10 cellular contexts compared by ENCODE assay signal in the genomic region with DNA sequence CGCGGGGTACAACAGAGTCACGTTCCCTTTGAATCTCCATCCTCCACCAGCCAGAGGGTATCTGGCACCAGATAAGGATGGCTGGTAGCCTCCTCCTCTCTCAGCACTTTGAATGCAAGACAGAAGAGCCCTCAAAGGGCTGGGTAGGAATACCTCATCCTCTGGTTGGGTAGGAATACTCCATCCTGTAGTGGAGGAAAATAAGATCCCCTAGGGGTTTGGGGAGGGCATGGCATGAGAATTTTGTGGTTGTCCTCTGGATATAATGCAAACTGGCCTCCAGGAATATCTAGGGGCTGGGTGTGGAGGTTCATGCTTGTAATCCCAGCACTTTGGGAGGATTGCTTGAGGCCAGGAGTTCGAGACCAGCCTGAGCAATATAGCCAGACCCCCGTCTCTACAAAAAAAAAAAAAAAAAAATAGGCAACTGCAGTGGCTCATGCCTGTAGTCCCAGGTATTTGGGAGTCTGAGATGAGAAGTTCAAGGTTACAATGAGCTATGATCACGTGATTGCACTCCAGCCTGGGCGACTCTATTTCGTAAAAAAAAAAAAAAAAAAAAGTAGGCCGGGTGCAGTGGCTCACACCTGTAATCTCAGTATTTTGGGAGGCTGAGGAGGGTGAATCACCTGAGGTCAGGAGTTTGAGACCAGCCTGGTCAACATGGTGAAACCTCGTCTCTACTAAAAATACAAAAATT. TPM values are rescaled to one million over a fixed set of nuclear protein-coding genes. Genes with fewer than 3 reads are reported as not detected.
DNase-seq lines count a peak whose midpoint lies in the region; ATAC-seq and TF ChIP-seq lines count a peak whose summit lies in the region.
"Had no signal": no experiment of that assay in that cellular context is flagged by ENCODE, and none has a peak within 500 bp of the region (broad histone marks: within the 10 kb centered on the region; RNA-seq: fewer than 3 reads in every experiment).

No MANE protein-coding gene starts in this region.

- no peaks in the 10 kb centered on the region for H3K27me3 ChIP-seq in thyroid gland

- H3K4me3 ChIP-seq in astrocyte of the spinal cord (ENCODE audit: low read depth, low read length): peak overlapping the region; percentile 64
- peak overlapping the region in 2 of 3 donors; percentile 59 to 65 for H3K4me3 ChIP-seq in thyroid gland (replicated peaks in 1 of 3)

- peak overlapping the region; percentile 93 to 98 (median 94) for H3K27ac ChIP-seq in thyroid gland
- H3K27ac ChIP-seq: C4-2B had no signal

- peaks cover 3% of the 10 kb centered on the region for H3K36me3 Mint-ChIP-seq in activated CD8-positive, alpha-beta memory T cell treated with anti-CD3 and anti-CD28 coated beads, Interleukin-2, amount 10 ng/mL, durations not matched to agents 7 days and 5 days
- H3K36me3 Mint-ChIP-seq: IgD-negative memory B cell had no signal

- no peak for TF ChIP-seq POLR2A in thyroid gland (IDR thresholded peaks at IDR 0.05)

- H3K27me3 Mint-ChIP-seq in activated CD8-positive, alpha-beta memory T cell treated with anti-CD3 and anti-CD28 coated beads, Interleukin-2, amount 10 ng/mL, durations not matched to agents 7 days and 5 days: peaks cover 13% of the 10 kb centered on the region

- in situ Hi-C loops in astrocyte of the spinal cord (cut with HindIII; ENCODE audit: low sequenced_read_pairs): no loop called here

- TF ChIP-seq CTCF in astrocyte of the spinal cord (IDR thresholded peaks at IDR 0.05; ENCODE audit: low read depth, low read length) (no peak), thyroid gland (IDR thresholded peaks at IDR 0.05) (peak in 1 of 6 experiments; percentile 15)

- no peaks in the 10 kb centered on the region for H3K36me3 ChIP-seq in thyroid gland

- WGBS in thyroid gland, 2 donors: 56 to 66% methylated on average over 10 of the region's 10 CpGs

- no peak for ATAC-seq in activated CD8-positive, alpha-beta memory T cell treated with anti-CD3 and anti-CD28 coated beads, Interleukin-2, amount 10 ng/mL, durations not matched to agents 7 days and 5 days
- ATAC-seq in left lobe of liver (no peak), HG02610 (IDR thresholded peaks at IDR 0.05; ENCODE audit: unreplicated experiment) (no peak), GM18519 (IDR thresholded peaks at IDR 0.05; ENCODE audit: low FRiP score, unreplicated experiment) (no peak), HG03045 (IDR thresholded peaks at IDR 0.05; ENCODE audit: unreplicated experiment) (no peak)

- intact Hi-C loops in thyroid gland (cut with DNase I): loop anchor here (2.0 kb wide), 1 partner anchor 29 kb away; no protein-coding TSS in a partner anchor

- DNase-seq in activated CD8-positive, alpha-beta memory T cell treated with anti-CD3 and anti-CD28 coated beads, Interleukin-2, amount 10 ng/mL, durations not matched to agents 7 days and 5 days: no peak
- DNase-seq in activated CD8-positive, alpha-beta memory T cell treated with anti-CD3 and anti-CD28 coated beads for 24 hours: no peak
- no peak for DNase-seq in astrocyte of the spinal cord (ENCODE audit: low read depth, low spot score)
- peak; percentile 51 for DNase-seq in left lobe of liver (ENCODE audit: low spot score)
- no peak for DNase-seq in thyroid gland

- no peaks in the 10 kb centered on the region for H3K9me3 ChIP-seq in thyroid gland

- H3K4me1 ChIP-seq in thyroid gland: peaks cover 54 to 58% of the 10 kb centered on the region in 2 donors

- no peaks in the 10 kb centered on the region for H3K9me3 Mint-ChIP-seq in activated CD8-positive, alpha-beta memory T cell treated with anti-CD3 and anti-CD28 coated beads, Interleukin-2, amount 10 ng/mL, durations not matched to agents 7 days and 5 days (ENCODE audit: low read depth)
- H3K9me3 Mint-ChIP-seq: IgD-negative memory B cell had no signal

- CTCF ChIA-PET in activated CD8-positive, alpha-beta memory T cell treated with anti-CD3 and anti-CD28 coated beads, Interleukin-2, amount 10 ng/mL, durations not matched to agents 7 days and 5 days (lab: Charles Lee): interaction anchor here (0.7 to 9.1 kb wide), 6 partner anchors 19 to 115 kb away, joined by 4 to 115 read pairs (median 18); no protein-coding TSS in a partner anchor

- H3K4me1 Mint-ChIP-seq in activated CD8-positive, alpha-beta memory T cell treated with anti-CD3 and anti-CD28 coated beads, Interleukin-2, amount 10 ng/mL, durations not matched to agents 7 days and 5 days: peaks cover 45% of the 10 kb centered on the region

- H3K27ac Mint-ChIP-seq in activated CD8-positive, alpha-beta memory T cell treated with anti-CD3 and anti-CD28 coated beads, Interleukin-2, amount 10 ng/mL, durations not matched to agents 7 days and 5 days: no peak overlapping the region

- peak overlapping the region; percentile 66 for H3K4me3 Mint-ChIP-seq in activated CD8-positive, alpha-beta memory T cell treated with anti-CD3 and anti-CD28 coated beads, Interleukin-2, amount 10 ng/mL, durations not matched to agents 7 days and 5 days

RNA-seq across cellular contexts. Expression of gene IGFBP4, which starts 2.7 kb away (rescaled TPM):
- 1 to 10 TPM; 3.4 to 5.9 TPM for total RNA-seq in activated CD8-positive, alpha-beta memory T cell treated with anti-CD3 and anti-CD28 coated beads, Interleukin-2, amount 10 ng/mL, durations not matched to agents 7 days and 5 days
- total RNA-seq in left lobe of liver (501 TPM), thyroid gland (100 to 1,000 TPM; 234 to 334 (median 274) TPM)

RNA-seq across cellular contexts. Expression of gene TOP2A, which starts 28.2 kb away (rescaled TPM):
- 100 to 1,000 TPM; 310 to 347 TPM for total RNA-seq in activated CD8-positive, alpha-beta memory T cell treated with anti-CD3 and anti-CD28 coated beads, Interleukin-2, amount 10 ng/mL, durations not matched to agents 7 days and 5 days
- 1.8 TPM for total RNA-seq in left lobe of liver
- total RNA-seq in thyroid gland: 1 to 10 TPM in 3 of 4 donors, under 1 TPM in 1; 0.20 to 5.2 (median 2.2) TPM

RNA-seq across cellular contexts. Expression of gene TNS4, which starts 55.5 kb away (rescaled TPM):
- 1 to 10 TPM; 4.2 to 5.8 TPM for total RNA-seq in activated CD8-positive, alpha-beta memory T cell treated with anti-CD3 and anti-CD28 coated beads, Interleukin-2, amount 10 ng/mL, durations not matched to agents 7 days and 5 days
- total RNA-seq in left lobe of liver (0.13 TPM), thyroid gland (10 to 100 TPM in 2 of 4 donors, 1 to 10 TPM in 2; 5.4 to 24.7 (median 16.2) TPM)

Comparison
In these comparisons a context has a peak if more than half of its experiments do, and no peak if none do; other contexts are left out.
1. RNA of gene IGFBP4, which starts 2.7 kb away (total RNA-seq): 501 TPM in left lobe of liver (single experiment) and 234 to 334 TPM in thyroid gland; 3.4 to 5.9 TPM in activated CD8-positive, alpha-beta memory T cell treated with anti-CD3 and anti-CD28 coated beads, Interleukin-2, amount 10 ng/mL, durations not matched to agents 7 days and 5 days; every median in the first group is over 10 times any median in the second.
2. RNA of gene TOP2A, which starts 28.2 kb away (total RNA-seq): 310 to 347 TPM in activated CD8-positive, alpha-beta memory T cell treated with anti-CD3 and anti-CD28 coated beads, Interleukin-2, amount 10 ng/mL, durations not matched to agents 7 days and 5 days; 0.20 to 5.2 TPM in thyroid gland and 1.8 TPM in left lobe of liver (single experiment); every median in the first group is over 10 times any median in the second.